14 cellular contexts compared by ENCODE assay signal in the genomic region with DNA sequence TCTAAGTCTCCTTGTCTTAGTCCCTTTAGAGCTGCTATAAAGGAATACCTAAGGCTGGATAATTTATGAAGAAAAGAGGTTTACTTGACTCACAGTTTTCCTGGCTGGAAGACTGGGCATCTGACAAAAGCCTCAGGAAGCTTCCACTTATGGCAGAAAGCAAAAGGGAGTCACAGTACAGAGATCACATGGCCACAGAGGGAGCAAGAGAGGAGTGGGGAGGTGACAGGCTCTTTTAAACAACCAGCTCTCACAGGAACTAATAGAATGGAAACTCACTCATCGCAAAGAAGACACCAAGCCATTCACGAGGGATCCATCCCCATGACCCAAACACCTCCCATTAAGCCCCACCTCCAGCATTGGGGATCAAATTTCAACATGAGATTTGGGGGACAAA.
A peak's percentile ranks its signal among the peaks of the same experiment; 100 is the strongest.
DNase-seq lines count a peak whose midpoint lies in the region; ATAC-seq, FAIRE-seq and TF ChIP-seq lines count a peak whose summit lies in the region.
"Had no signal": no experiment of that assay in that cellular context is flagged by ENCODE, and none has a peak within 500 bp of the region (broad histone marks: within the 10 kb centered on the region; RNA-seq: fewer than 3 reads in every experiment).

No MANE protein-coding gene starts in this region.

- H3K4me1 Mint-ChIP-seq in chondrocyte (ENCODE audit: low read depth): peaks cover 67% of the 10 kb centered on the region
- H3K4me1 Mint-ChIP-seq: T-cell had no signal

- in situ Hi-C loops in GM13976 (cut with MboI; ENCODE audit: low sequenced_read_pairs, unreplicated experiment): no loop called here

- POLR2A ChIA-PET in A673 (lab: Charles Lee; ENCODE audit: low non-redundant PET): no interaction called here

- BruUV-seq in A673 (replicated peaks; lab: Mats Ljungman, UMichigan): no TSS peak

- no peaks in the 10 kb centered on the region for H3K27me3 ChIP-seq in A673 (replicated peaks; ENCODE audit: insufficient read depth, low read depth, low read length, poor library complexity)
- H3K27me3 ChIP-seq in Karpas-422 (ENCODE audit: low read length): no peaks in the 10 kb centered on the region

- H3K27ac ChIP-seq in A673 (ENCODE audit: low read depth, low read length, poor library complexity, severe bottlenecking): no peak overlapping the region
- H3K27ac ChIP-seq in Karpas-422 (ENCODE audit: low read length): no peak overlapping the region
- H3K27ac ChIP-seq: C4-2B had no signal

- no peaks in the 10 kb centered on the region for H3K79me2 ChIP-seq in Karpas-422 (ENCODE audit: low read length)

- ATAC-seq in HG03135 (IDR thresholded peaks at IDR 0.05; ENCODE audit: unreplicated experiment): no peak
- ATAC-seq in HG02610 (IDR thresholded peaks at IDR 0.05; ENCODE audit: unreplicated experiment): no peak
- ATAC-seq: T-cell had no signal

- CTCF ChIA-PET in A673 (lab: Charles Lee): no interaction called here

- H3K4me3 ChIP-seq in A673 (ENCODE audit: low read depth, low read length, poor library complexity, severe bottlenecking) (no peak overlapping the region), Karpas-422 (ENCODE audit: low read length) (no peak overlapping the region)

- no peak overlapping the region for H3K4me2 ChIP-seq in Karpas-422 (ENCODE audit: low read depth, low read length, poor library complexity, severe bottlenecking)

- H2AFZ ChIP-seq in Karpas-422 (ENCODE audit: low read length): no peak overlapping the region

- H3K9me2 ChIP-seq in Karpas-422 (replicated peaks; ENCODE audit: insufficient read depth, low read length): no peaks in the 10 kb centered on the region

- H3K27me3 Mint-ChIP-seq in chondrocyte (ENCODE audit: low read depth): no peaks in the 10 kb centered on the region

- peaks cover 31% of the 10 kb centered on the region for H3K4me1 ChIP-seq in A673 (ENCODE audit: insufficient read depth, low read length, poor library complexity, severe bottlenecking)
- no peaks in the 10 kb centered on the region for H3K4me1 ChIP-seq in Karpas-422 (ENCODE audit: low read length)

- H3K9me3 ChIP-seq in A673 (ENCODE audit: low read depth, low read length, poor library complexity, severe bottlenecking) (no peaks in the 10 kb centered on the region), Karpas-422 (ENCODE audit: low read length) (no peaks in the 10 kb centered on the region)

- peak; percentile 16 for FAIRE-seq in GM12891 (lab: Jason Lieb, UNC)

- H3K9ac ChIP-seq in Karpas-422 (ENCODE audit: low read length): no peak overlapping the region

- TF ChIP-seq CTCF in A673 (conservative IDR thresholded peaks at IDR 0.05; ENCODE audit: low read depth, low read length): no peak
- no peak for TF ChIP-seq CTCF in chondrocyte (IDR thresholded peaks at IDR 0.05)
- TF ChIP-seq CTCF in GM13976 (IDR thresholded peaks at IDR 0.05; ENCODE audit: borderline replicate concordance, control extremely low read depth, extremely low read depth, insufficient read depth, missing control alignments): no peak

- no peak for TF ChIP-seq POLR2A in GM12891 (IDR thresholded peaks at IDR 0.05; ENCODE audit: low read depth, low read length)

- peaks cover 5% of the 10 kb centered on the region for H3K36me3 Mint-ChIP-seq in chondrocyte (ENCODE audit: low read depth)
- H3K36me3 Mint-ChIP-seq: T-cell had no signal

- intact Hi-C loops in A673 (cut with micrococcal nuclease; ENCODE audit: unreplicated experiment): loop anchor here (5.0 kb wide), 1 partner anchor 186 kb away; the partner anchor contains the start of gene CCN1

- DNase-seq in A673 (ENCODE audit: low spot score) (peak; percentile 23), GM12891 (ENCODE audit: insufficient read length, low spot score) (no peak), Karpas-422 (peak; percentile 11), chondrocyte (ENCODE audit: low spot score) (no peak), GM13976 (ENCODE audit: low spot score) (no peak)
- DNase-seq: IMR-90, MV-4-11, NCI-H1417, NCI-H187 treated with DMSO at 0.1 percent for 48 hours, NCI-H774, T-cell had no signal

- H3K4me3 Mint-ChIP-seq in chondrocyte (ENCODE audit: unreplicated experiment): no peak overlapping the region
- H3K4me3 Mint-ChIP-seq: T-cell had no signal

- H3K27ac Mint-ChIP-seq in chondrocyte (ENCODE audit: unreplicated experiment): peak overlapping the region; percentile 34
- H3K27ac Mint-ChIP-seq: T-cell had no signal

- H4K20me1 ChIP-seq in Karpas-422 (ENCODE audit: insufficient read depth, low read depth, low read length): no peaks in the 10 kb centered on the region

- no peaks in the 10 kb centered on the region for H3K36me3 ChIP-seq in A673 (ENCODE audit: insufficient read depth, low read length, poor library complexity, severe bottlenecking)
- H3K36me3 ChIP-seq in Karpas-422 (ENCODE audit: insufficient read depth, low read length): no peaks in the 10 kb centered on the region

- H3K9me3 Mint-ChIP-seq in chondrocyte (ENCODE audit: low read depth): peaks cover 3% of the 10 kb centered on the region
- H3K9me3 Mint-ChIP-seq: T-cell had no signal

TF ChIP-seq in GM12891, 5 proteins besides CTCF, POLR2A, EP300 and RAD21:
- no peak for TF ChIP-seq POLR2AphosphoS5 (IDR thresholded peaks at IDR 0.05; ENCODE audit: low read depth, low read length)
- TF ChIP-seq PAX5 (IDR thresholded peaks at IDR 0.05; ENCODE audit: insufficient read depth, low read length, severe bottlenecking): no peak
- no peak for TF ChIP-seq POU2F2 (IDR thresholded peaks at IDR 0.05; ENCODE audit: low read depth, low read length)
- no peak for TF ChIP-seq TAF1 (IDR thresholded peaks at IDR 0.05; ENCODE audit: low read depth, low read length)
- no peak for TF ChIP-seq SPI1 (IDR thresholded peaks at IDR 0.05; ENCODE audit: low read depth, low read length)

Comparison
In these comparisons a context has a peak if more than half of its experiments do, and no peak if none do; other contexts are left out.
1. DNase-seq: peak in A673 (single experiment) and Karpas-422 (single experiment); none in GM12891 (single experiment), chondrocyte (single experiment) and GM13976 (single experiment).